Comparison of ENCODE assay signal across 16 cellular contexts in the genomic region with DNA sequence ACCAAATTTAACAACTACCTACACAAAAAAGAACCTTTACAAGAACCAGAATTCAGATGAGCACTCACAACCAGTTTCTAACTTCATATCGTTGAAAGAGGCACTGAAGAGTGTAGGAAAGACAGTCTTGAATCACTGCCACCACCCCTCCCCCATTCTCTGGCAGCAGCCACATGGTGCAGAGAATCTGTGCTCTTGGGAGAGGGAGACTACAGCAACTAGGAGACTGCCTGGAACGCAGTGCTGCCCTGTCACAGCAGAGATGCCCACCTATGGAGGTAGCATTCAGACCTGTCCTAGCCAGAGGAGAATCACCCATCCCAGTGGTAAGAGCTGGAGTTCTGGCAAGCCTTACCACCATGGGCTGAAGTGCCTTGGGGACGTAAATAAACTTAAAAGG. TPM values are rescaled to one million over a fixed set of nuclear protein-coding genes. Genes with fewer than 3 reads are reported as not detected.
DNase-seq lines count a peak whose midpoint lies in the region; ATAC-seq and TF ChIP-seq lines count a peak whose summit lies in the region.
"Had no signal": no experiment of that assay in that cellular context is flagged by ENCODE, and none has a peak within 500 bp of the region (broad histone marks: within the 10 kb centered on the region; RNA-seq: fewer than 3 reads in every experiment).

No MANE protein-coding gene starts in this region.

- H3K36me3 Mint-ChIP-seq in glutamatergic neuron (ENCODE audit: unreplicated experiment) (no peaks in the 10 kb centered on the region), osteocyte (ENCODE audit: unreplicated experiment) (peaks cover 15% of the 10 kb centered on the region)
- H3K36me3 Mint-ChIP-seq: CD14-positive monocyte had no signal

- H2AK5ac ChIP-seq in IMR-90 (ENCODE audit: low read depth, low read length) = peak overlapping the region; percentile 41; the same call in 1 of the 2 replicates

- H3K4me1 Mint-ChIP-seq in glutamatergic neuron (ENCODE audit: low read depth, unreplicated experiment) = peaks cover 5% of the 10 kb centered on the region
- H3K4me1 Mint-ChIP-seq in osteocyte (ENCODE audit: unreplicated experiment) = peaks cover 40% of the 10 kb centered on the region
- H3K4me1 Mint-ChIP-seq: CD14-positive monocyte, T-helper 17 cell had no signal

- H3K9me1 ChIP-seq in IMR-90 (ENCODE audit: insufficient read depth, low read length) = no peaks in the 10 kb centered on the region

- no peak overlapping the region for H2AFZ ChIP-seq in IMR-90 (replicated peaks; ENCODE audit: low read length, poor library complexity)

- dilution Hi-C loops in IMR-90 (cut with HindIII; ENCODE audit: low sequenced_read_pairs, unreplicated experiment) = no loop called here

- no CpG with 5 or more reads among the region's 3 CpGs for WGBS in IMR-90 (ENCODE audit: extremely low coverage in 2 of 2, insufficient read length in 1 of 2), 2 experiments

- H4K20me1 ChIP-seq in IMR-90 (ENCODE audit: insufficient read depth, low read length) = peaks cover 17% of the 10 kb centered on the region

- no peak overlapping the region for H2BK120ac ChIP-seq in IMR-90 (ENCODE audit: low read depth, low read length)

- peak overlapping the region; percentile 9; the same call in 1 of the 3 replicates for H2BK15ac ChIP-seq in IMR-90 (ENCODE audit: low read depth, low read length)

- BruUV-seq in A673 (replicated peaks; lab: Mats Ljungman, UMichigan) = no TSS peak
- BruUV-seq in IMR-90 (replicated peaks; lab: Mats Ljungman, UMichigan) = no TSS peak

- H3K27ac ChIP-seq in A673 (ENCODE audit: low read depth, low read length, poor library complexity, severe bottlenecking) (no peak overlapping the region), IMR-90 (ENCODE audit: insufficient read depth, low read length) (no peak overlapping the region)

- in situ Hi-C loops in IMR-90 (cut with MboI; ENCODE audit: low sequenced_read_pairs) = no loop called here

- CTCF ChIA-PET in A673 (lab: Charles Lee) = no interaction called here
- CTCF ChIA-PET in IMR-90 (lab: Yijun Ruan, JAX) = no interaction called here

- no peak overlapping the region for H3K4me2 ChIP-seq in IMR-90 (ENCODE audit: low read depth, low read length)

- peaks cover 3% of the 10 kb centered on the region for H3K27me3 Mint-ChIP-seq in glutamatergic neuron (ENCODE audit: unreplicated experiment)
- no peaks in the 10 kb centered on the region for H3K27me3 Mint-ChIP-seq in osteocyte (ENCODE audit: unreplicated experiment)

- H3K4me3 Mint-ChIP-seq in glutamatergic neuron (ENCODE audit: unreplicated experiment) (no peak overlapping the region), osteocyte (ENCODE audit: unreplicated experiment) (no peak overlapping the region)
- H3K4me3 Mint-ChIP-seq: CD14-positive monocyte, T-helper 17 cell had no signal

- ATAC-seq in IMR-90 (ENCODE audit: low read depth) (no peak), HG02623 (IDR thresholded peaks at IDR 0.05; ENCODE audit: unreplicated experiment) (no peak)
- ATAC-seq: T-helper 17 cell had no signal

- no peak overlapping the region for H2BK5ac ChIP-seq in IMR-90 (ENCODE audit: low read depth, low read length, poor library complexity, severe bottlenecking)

- no peak overlapping the region for H3K4me3 ChIP-seq in A673 (ENCODE audit: low read depth, low read length, poor library complexity, severe bottlenecking)
- no peak overlapping the region for H3K4me3 ChIP-seq in AG10803 (ENCODE audit: low read length)
- H3K4me3 ChIP-seq in IMR-90 (ENCODE audit: insufficient read depth, low read depth, low read length) = no peak overlapping the region
- H3K4me3 ChIP-seq: HAP-1 had no signal

- peak overlapping the region; percentile 21; the same call in 1 of the 2 replicates for H3K18ac ChIP-seq in IMR-90 (ENCODE audit: low read depth, low read length)

- no peaks in the 10 kb centered on the region for H3K9me3 ChIP-seq in A673 (ENCODE audit: low read depth, low read length, poor library complexity, severe bottlenecking)
- H3K9me3 ChIP-seq in IMR-90 (ENCODE audit: control insufficient read depth, insufficient read depth, low read length) = no peaks in the 10 kb centered on the region
- H3K9me3 ChIP-seq: HAP-1 had no signal

- peaks cover 9% of the 10 kb centered on the region for H3K36me3 ChIP-seq in A673 (ENCODE audit: insufficient read depth, low read length, poor library complexity, severe bottlenecking)
- H3K36me3 ChIP-seq in IMR-90 (ENCODE audit: control insufficient read depth, insufficient read depth, low read length) = peaks cover 5% of the 10 kb centered on the region

- peak overlapping the region; percentile 19; the same call in 1 of the 2 replicates for H4K5ac ChIP-seq in IMR-90 (ENCODE audit: low read depth, low read length)

- no peak for TF ChIP-seq POLR2A in IMR-90 (IDR thresholded peaks at IDR 0.05; ENCODE audit: low read depth, low read length)

- no peak overlapping the region for H3K9ac ChIP-seq in IMR-90 (ENCODE audit: low read depth, low read length)

- peaks cover 20% of the 10 kb centered on the region for H3K4me1 ChIP-seq in A673 (ENCODE audit: insufficient read depth, low read length, poor library complexity, severe bottlenecking)
- no peaks in the 10 kb centered on the region for H3K4me1 ChIP-seq in IMR-90 (ENCODE audit: control insufficient read depth, insufficient read depth, low read length)

- H3K9me3 Mint-ChIP-seq in glutamatergic neuron (ENCODE audit: unreplicated experiment) = peaks cover 2% of the 10 kb centered on the region
- H3K9me3 Mint-ChIP-seq in osteocyte (ENCODE audit: unreplicated experiment) = peaks cover 15% of the 10 kb centered on the region

- intact Hi-C loops in A673 (cut with micrococcal nuclease; ENCODE audit: unreplicated experiment) (no loop called here), IMR-90 (cut with micrococcal nuclease) (loop anchor here (5.0 kb wide), 3 partner anchors 39 to 429 kb away; no protein-coding TSS in a partner anchor)

- peak overlapping the region; percentile 1 for H3K4ac ChIP-seq in IMR-90 (ENCODE audit: low read depth, low read length)

- no peak for TF ChIP-seq CTCF in A673 (conservative IDR thresholded peaks at IDR 0.05; ENCODE audit: low read depth, low read length)
- no peak for TF ChIP-seq CTCF in AG10803 (conservative IDR thresholded peaks at IDR 0.05; ENCODE audit: low read length)
- no peak for TF ChIP-seq CTCF in IMR-90 (conservative IDR thresholded peaks at IDR 0.05; ENCODE audit: low read depth, low read length)
- no peak for TF ChIP-seq CTCF in glutamatergic neuron (IDR thresholded peaks at IDR 0.05; ENCODE audit: partially characterized antibody, unreplicated experiment)
- no peak for TF ChIP-seq CTCF in osteocyte (IDR thresholded peaks at IDR 0.05)

- peak; percentile 32 for DNase-seq in A673 (ENCODE audit: low spot score)
- peak; percentile 8 for DNase-seq in AG10803 (ENCODE audit: low read depth)
- no peak for DNase-seq in IMR-90
- peak; percentile 32 for DNase-seq in glutamatergic neuron
- DNase-seq in COLO829 (ENCODE audit: low spot score) = no peak
- no peak for DNase-seq in HT-29 (ENCODE audit: low spot score)
- DNase-seq in osteocyte (ENCODE audit: extremely low spot score, unreplicated experiment) = no peak
- DNase-seq: COR-L47, NCI-H1092 treated with DMSO at 0.1 percent for 48 hours, NCI-H146, NCI-H2029 treated with DMSO at 0.1 percent for 48 hours, RPMI8226, T-helper 17 cell had no signal

- no peak for TF ChIP-seq RAD21 in IMR-90 (IDR thresholded peaks at IDR 0.05; ENCODE audit: low read length)

- H3K79me1 ChIP-seq in IMR-90 (ENCODE audit: low read depth in 1 of 2, low read length in 2 of 2) = 0 out of 4 replicates have a peak, but pooled peaks cover 0 to 2% of the 10 kb centered on the region in 2 experiments

- no peak overlapping the region for H3K14ac ChIP-seq in IMR-90 (replicated peaks; ENCODE audit: low read depth, low read length)

- H3K56ac ChIP-seq in IMR-90 (ENCODE audit: extremely low read depth, insufficient read depth, low read length) = no peak overlapping the region

- POLR2A ChIA-PET in A673 (lab: Charles Lee; ENCODE audit: low non-redundant PET) (no interaction called here), IMR-90 (lab: Charles Lee; ENCODE audit: unreplicated experiment) (no interaction called here)

- peak overlapping the region; percentile 38; the same call in 1 of the 2 replicates for H4K91ac ChIP-seq in IMR-90 (ENCODE audit: insufficient read depth, low read depth, low read length)

- H3K23ac ChIP-seq in IMR-90 (ENCODE audit: low read depth, low read length) = no peak overlapping the region

- H2BK20ac ChIP-seq in IMR-90 (ENCODE audit: low read depth, low read length) = no peak overlapping the region

- H3K27ac Mint-ChIP-seq in glutamatergic neuron (ENCODE audit: unreplicated experiment) (no peak overlapping the region), osteocyte (ENCODE audit: unreplicated experiment) (no peak overlapping the region)
- H3K27ac Mint-ChIP-seq: CD14-positive monocyte, T-helper 17 cell had no signal

- H4K8ac ChIP-seq in IMR-90 (ENCODE audit: low read depth in 2 of 2, low read length in 2 of 2) = no peak overlapping the region

- no peak overlapping the region for H2AK9ac ChIP-seq in IMR-90 (replicated peaks; ENCODE audit: low read depth, low read length, poor library complexity)

- H3K27me3 ChIP-seq in A673 (replicated peaks; ENCODE audit: insufficient read depth, low read depth, low read length, poor library complexity) (no peaks in the 10 kb centered on the region), IMR-90 (ENCODE audit: control insufficient read depth, insufficient read depth, low read length) (no peaks in the 10 kb centered on the region)

TF ChIP-seq in IMR-90, 13 proteins besides CTCF, POLR2A, EP300 and RAD21 (continues in another document):
- TF ChIP-seq MAFK (IDR thresholded peaks at IDR 0.05; ENCODE audit: low read depth, low read length) (no peak), NFE2L2 (IDR thresholded peaks at IDR 0.05; ENCODE audit: low read depth, low read length) (no peak), BHLHE40 (IDR thresholded peaks at IDR 0.05; ENCODE audit: low read depth, low read length) (no peak), USF2 (IDR thresholded peaks at IDR 0.05; ENCODE audit: low read depth, low read length) (no peak)

RNA-seq across cellular contexts. Expression of gene CCN1, which starts 7.3 kb away (rescaled TPM):
- total RNA-seq in A673 (2021) = 13.5 and 24.3 TPM in 2 replicates
- 76.9 and 90.3 TPM in 2 replicates for total RNA-seq in IMR-90 (2012; rRNA removed)
- 819 and 905 TPM in 2 replicates for polyA plus RNA-seq in IMR-90 (2012; rRNA removed)
- polyA plus RNA-seq in IMR-90 (2012; cell fraction: cytosol; rRNA removed) = 700 and 814 TPM in 2 replicates
- polyA plus RNA-seq in IMR-90 (2012; cell fraction: nucleus; rRNA removed; ENCODE audit: low replicate concordance) = 1,179 and 1,372 TPM in 2 replicates
- total RNA-seq in glutamatergic neuron (ENCODE audit: unreplicated experiment) = 1.8 TPM
- 2.1 and 2.4 TPM in 2 replicates for total RNA-seq in HT-29 (2014; rRNA removed; shearing (Covaris generic))
- total RNA-seq in osteocyte = 412 and 526 TPM in 2 replicates
- total RNA-seq: T-helper 17 cell had no signal
- polyA plus RNA-seq: CD14-positive monocyte had no signal

Comparison
In these comparisons a context has a peak if more than half of its experiments do, and no peak if none do; other contexts are left out.
1. DNase-seq: peak in A673 (single experiment), AG10803 (single experiment) and glutamatergic neuron (single experiment); none in IMR-90 (single experiment), COLO829 (single experiment), HT-29 (single experiment) and osteocyte (single experiment).